ENCODE assay signal across 1 cellular context in genomic region chr9:124217839-124218437, GRCh38.
A peak's percentile ranks its signal among the peaks of the same experiment; 100 is the strongest.
TF ChIP-seq lines count a peak whose summit lies in the region.

No MANE protein-coding gene starts in this region.

TF ChIP-seq in GM12878, 131 proteins besides CTCF, POLR2A, EP300 and RAD21 (continued from another document):
- TF ChIP-seq, protein P1, sequence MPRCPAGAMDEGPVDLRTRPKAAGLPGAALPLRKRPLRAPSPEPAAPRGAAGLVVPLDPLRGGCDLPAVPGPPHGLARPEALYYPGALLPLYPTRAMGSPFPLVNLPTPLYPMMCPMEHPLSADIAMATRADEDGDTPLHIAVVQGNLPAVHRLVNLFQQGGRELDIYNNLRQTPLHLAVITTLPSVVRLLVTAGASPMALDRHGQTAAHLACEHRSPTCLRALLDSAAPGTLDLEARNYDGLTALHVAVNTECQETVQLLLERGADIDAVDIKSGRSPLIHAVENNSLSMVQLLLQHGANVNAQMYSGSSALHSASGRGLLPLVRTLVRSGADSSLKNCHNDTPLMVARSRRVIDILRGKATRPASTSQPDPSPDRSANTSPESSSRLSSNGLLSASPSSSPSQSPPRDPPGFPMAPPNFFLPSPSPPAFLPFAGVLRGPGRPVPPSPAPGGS (IDR thresholded peaks at IDR 0.05; ENCODE audit: borderline replicate concordance, insufficient read depth, low read depth, low read length, poor library complexity, severe bottlenecking): peak; percentile 62
- TF ChIP-seq ZNF24 (IDR thresholded peaks at IDR 0.05) (peak; percentile 95), CREM (IDR thresholded peaks at IDR 0.05; ENCODE audit: low read depth) (peak; percentile 49), MEF2A (IDR thresholded peaks at IDR 0.05; ENCODE audit: insufficient read depth, low read depth, low read length) (peak; percentile 94), BCL11A (IDR thresholded peaks at IDR 0.05; ENCODE audit: low read depth, low read length) (peak; percentile 58; the same call in 1 of the 2 replicates), RUNX3 (IDR thresholded peaks at IDR 0.05; ENCODE audit: low read length) (no peak), BHLHE40 (IDR thresholded peaks at IDR 0.05; ENCODE audit: borderline replicate concordance in 1 of 2, low read depth in 2 of 2, low read length in 1 of 2) (peak in 1 of 2 experiments; percentile 23; a peak in 1 of 4 replicates), SP1 (IDR thresholded peaks at IDR 0.05; ENCODE audit: low read depth, low read length) (peak; percentile 29), CHD2 (IDR thresholded peaks at IDR 0.05; ENCODE audit: borderline replicate concordance, low read depth, low read length) (0 out of 2 replicates have a peak, but pooled peaks have one; percentile 36), PAX5 (IDR thresholded peaks at IDR 0.05; ENCODE audit: borderline replicate concordance, low read depth, low read length) (0 out of 2 replicates have a peak, but pooled peaks have one; percentile 15), SRF (IDR thresholded peaks at IDR 0.05; ENCODE audit: low read depth in 2 of 2, low read length in 2 of 2) (0 out of 4 replicates have a peak, but pooled peaks of 1 of the 2 experiments have one; percentile 12), TBL1XR1 (IDR thresholded peaks at IDR 0.05; ENCODE audit: low read depth, low read length) (peak; percentile 33; the same call in 1 of the 2 replicates)
TF ChIP-seq in GM12878: peak in this region for 16.
